ENCODE assay signal across 9 cellular contexts in genomic region chr18:45617284-45617683, GRCh38. TPM values are rescaled to one million over a fixed set of nuclear protein-coding genes. Genes with fewer than 3 reads are reported as not detected.
DNase-seq lines count a peak whose midpoint lies in the region; ATAC-seq, FAIRE-seq and TF ChIP-seq lines count a peak whose summit lies in the region.
"Had no signal": no experiment of that assay in that cellular context is flagged by ENCODE, and none has a peak within 500 bp of the region (broad histone marks: within the 10 kb centered on the region; RNA-seq: fewer than 3 reads in every experiment).

No MANE protein-coding gene starts in this region.

- H3K9me3 ChIP-seq in right atrium auricular region (no peaks in the 10 kb centered on the region), small intestine (ENCODE audit: control insufficient read depth, low read depth) (no peaks in the 10 kb centered on the region)

- TF ChIP-seq CTCF in right atrium auricular region (IDR thresholded peaks at IDR 0.05) = no peak

- H3K4me1 ChIP-seq in right atrium auricular region (peaks cover 0 to 22% of the 10 kb centered on the region in 2 donors), small intestine (ENCODE audit: control insufficient read depth in 2 of 2, insufficient read depth in 1 of 2, low read depth in 1 of 2, low read length in 1 of 2) (peaks cover 9 to 14% of the 10 kb centered on the region in 2 donors)

- H3K36me3 ChIP-seq in right atrium auricular region (no peaks in the 10 kb centered on the region), small intestine (ENCODE audit: control insufficient read depth in 2 of 2, insufficient read depth in 2 of 2, low read length in 2 of 2) (no peaks in the 10 kb centered on the region)

- no peak overlapping the region for H3K4me3 ChIP-seq in right atrium auricular region
- no peak overlapping the region for H3K4me3 ChIP-seq in small intestine (ENCODE audit: low read depth in 1 of 2, low read length in 2 of 2)

- FAIRE-seq in H54 (lab: Jason Lieb, UNC) (peak; percentile 57), small intestine (lab: Jason Lieb, UNC) (no peak)

- TF ChIP-seq POLR2A in H54 (IDR thresholded peaks at IDR 0.05; ENCODE audit: low read depth, low read length) = no peak

- H3K27ac ChIP-seq in right atrium auricular region = peak overlapping the region; percentile 43 to 59
- peak overlapping the region; percentile 51 to 80 for H3K27ac ChIP-seq in small intestine (ENCODE audit: low read depth in 1 of 2, low read length in 1 of 2)

- ATAC-seq in GM21390 (IDR thresholded peaks at IDR 0.05; ENCODE audit: unreplicated experiment) = no peak
- no peak for ATAC-seq in HG03354 (IDR thresholded peaks at IDR 0.05; ENCODE audit: poor library complexity, severe bottlenecking, unreplicated experiment)

- H3K27me3 ChIP-seq in right atrium auricular region = no peaks in the 10 kb centered on the region
- no peaks in the 10 kb centered on the region for H3K27me3 ChIP-seq in small intestine (ENCODE audit: control insufficient read depth in 2 of 2, insufficient read depth in 2 of 2, low read length in 2 of 2)

- 3 to 38% (median 20%) methylated on average over 2 of the region's 2 CpGs for WGBS in small intestine, 3 donors

- DNase-seq in H54 (ENCODE audit: insufficient read length, low spot score) (peak; percentile 80), amniotic stem cell (lab: John Stamatoyannopoulos, UW) (peak; percentile 63), right atrium auricular region (ENCODE audit: low spot score) (peak; percentile 89), small intestine (peak; percentile 98), HuH-7.5 (ENCODE audit: low spot score) (no peak), MV-4-11 (lab: John Stamatoyannopoulos, UW) (no peak)

RNA-seq across cellular contexts. Expression of gene SLC14A2, which starts 2.0 kb away (rescaled TPM):
- total RNA-seq in right atrium auricular region = under 1 TPM in 1 of 2 donors, not detected in 1; 0.12 TPM
- 1 to 10 TPM in 1 of 3 donors, under 1 TPM in 2; 0.04 to 1.8 (median 0.81) TPM for polyA plus RNA-seq in small intestine
- total RNA-seq: lung microvascular endothelial cell had no signal

Comparison
In these comparisons a context has a peak if more than half of its experiments do, and no peak if none do; other contexts are left out.
1. DNase-seq: peak in H54 (single experiment), amniotic stem cell (single experiment), right atrium auricular region (single experiment) and small intestine (single experiment); none in HuH-7.5 (single experiment) and MV-4-11 (single experiment).